Comparison of ENCODE assay signal across 8 cellular contexts in the genomic region with DNA sequence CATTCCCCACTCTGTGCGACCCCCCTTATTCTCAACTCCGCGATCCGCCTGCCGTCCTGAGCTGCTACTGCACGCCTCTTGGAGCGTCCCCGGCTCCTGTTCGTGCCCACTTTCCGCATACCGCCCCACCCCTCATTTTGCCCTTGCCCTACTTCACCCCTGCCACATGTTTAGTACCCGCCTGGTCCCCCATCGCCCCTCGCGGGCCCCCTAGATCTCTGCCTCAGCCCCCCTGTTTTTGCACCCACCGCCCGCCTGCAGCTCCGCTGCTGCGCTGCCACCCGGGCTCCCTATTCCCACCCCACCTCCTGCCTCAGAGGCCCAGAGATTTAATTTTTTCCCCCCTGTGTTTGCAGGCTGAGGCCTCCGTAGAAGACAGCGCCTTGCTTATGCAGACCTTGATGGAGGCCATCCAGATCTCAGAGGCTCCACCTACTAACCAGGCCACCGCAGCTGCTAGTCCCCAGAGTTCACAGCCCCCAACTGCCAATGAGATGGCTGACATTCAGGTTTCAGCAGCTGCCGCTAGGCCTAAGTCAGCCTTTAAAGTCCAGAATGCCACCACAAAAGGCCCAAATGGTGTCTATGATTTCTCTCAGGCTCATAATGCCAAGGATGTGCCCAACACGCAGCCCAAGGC. TPM values are rescaled to one million over a fixed set of nuclear protein-coding genes. Genes with fewer than 3 reads are reported as not detected.
DNase-seq lines count a peak whose midpoint lies in the region; ATAC-seq and TF ChIP-seq lines count a peak whose summit lies in the region.

No MANE protein-coding gene starts in this region.

- H3K27ac Mint-ChIP-seq in GM23338 (peak overlapping the region; percentile 65; the same call in 1 of the 2 replicates), type B pancreatic cell (peak overlapping the region; percentile 96)

- H3K4me1 ChIP-seq in GM23338 (ENCODE audit: insufficient read depth) (no peaks in the 10 kb centered on the region), colonic mucosa (no peaks in the 10 kb centered on the region)

- H3K9ac ChIP-seq in colonic mucosa (ENCODE audit: low read depth in 2 of 2, low read length in 2 of 2), result peak overlapping the region; percentile 18 to 31

- H3K9me2 ChIP-seq in GM23338 (ENCODE audit: insufficient read depth), result no peaks in the 10 kb centered on the region

- peak overlapping the region; percentile 82 for H3K4me2 ChIP-seq in GM23338

- no peaks in the 10 kb centered on the region for H3K79me2 ChIP-seq in GM23338 (replicated peaks; ENCODE audit: insufficient read depth)

- H3K27me3 ChIP-seq in GM23338 (ENCODE audit: insufficient read depth) (no peaks in the 10 kb centered on the region), colonic mucosa (no peaks in the 10 kb centered on the region)

- peak; percentile 21 for DNase-seq in NCI-H1694 (lab: John Stamatoyannopoulos, UW)
- DNase-seq in NCI-H1694 treated with DMSO at 0.1 percent for 48 hours (lab: John Stamatoyannopoulos, UW), result no peak
- peak; percentile 26 for DNase-seq in GM23338 (ENCODE audit: low spot score)
- peak; percentile 8 for DNase-seq in NCI-H2196 treated with DMSO at 0.1 percent for 48 hours (lab: John Stamatoyannopoulos, UW; ENCODE audit: unreplicated experiment)
- peak; percentile 25 for DNase-seq in colonic mucosa
- DNase-seq in medulla oblongata (ENCODE audit: extremely low spot score), result peak; percentile 12
- no peak for DNase-seq in type B pancreatic cell (ENCODE audit: extremely low spot score, unreplicated experiment)
- no peak for DNase-seq in DMS153 (lab: John Stamatoyannopoulos, UW)

- H3K36me3 ChIP-seq in GM23338 (ENCODE audit: insufficient read depth), result no peaks in the 10 kb centered on the region
- H3K36me3 ChIP-seq in colonic mucosa, result no peaks in the 10 kb centered on the region

- TF ChIP-seq CTCF in GM23338 (conservative IDR thresholded peaks at IDR 0.05; ENCODE audit: low read depth in 2 of 2) (no peak), colonic mucosa (IDR thresholded peaks at IDR 0.05) (no peak), type B pancreatic cell (conservative IDR thresholded peaks at IDR 0.05) (peak; percentile 43)

- H3F3A ChIP-seq in GM23338 (replicated peaks; ENCODE audit: low read depth), result no peaks in the 10 kb centered on the region

- H3K4me3 Mint-ChIP-seq in GM23338, result peak overlapping the region; percentile 93
- peak overlapping the region; percentile 95 for H3K4me3 Mint-ChIP-seq in type B pancreatic cell

- H3K27me3 Mint-ChIP-seq in GM23338 (ENCODE audit: insufficient read depth, low read depth, poor library complexity) (peaks cover 9% of the 10 kb centered on the region), type B pancreatic cell (peaks cover 3% of the 10 kb centered on the region)

- ATAC-seq in GM23338, result peak; percentile 16

- H3K36me3 Mint-ChIP-seq in GM23338 (ENCODE audit: low read depth) (peaks cover 40% of the 10 kb centered on the region), type B pancreatic cell (peaks cover 22% of the 10 kb centered on the region)

- H3K27ac ChIP-seq in GM23338 (ENCODE audit: low read depth) (no peak overlapping the region), colonic mucosa (no peak overlapping the region)

- H3K4me3 ChIP-seq in GM23338, result peak overlapping the region; percentile 68
- H3K4me3 ChIP-seq in colonic mucosa, result peak overlapping the region; percentile 40

- peaks cover 9% of the 10 kb centered on the region for H3K4me1 Mint-ChIP-seq in GM23338
- H3K4me1 Mint-ChIP-seq in type B pancreatic cell (ENCODE audit: unreplicated experiment), result peaks cover 9% of the 10 kb centered on the region

- no peaks in the 10 kb centered on the region for H4K20me1 ChIP-seq in GM23338 (replicated peaks; ENCODE audit: insufficient read depth)

- intact Hi-C loops in colonic mucosa (cut with DNase I), result no loop called here

- no peaks in the 10 kb centered on the region; the same call in 2 of the 3 replicates for H3K9me3 Mint-ChIP-seq in GM23338
- no peaks in the 10 kb centered on the region for H3K9me3 Mint-ChIP-seq in type B pancreatic cell

- no peaks in the 10 kb centered on the region for H3K9me3 ChIP-seq in colonic mucosa

- H2AFZ ChIP-seq in GM23338, result no peak overlapping the region

TF ChIP-seq in GM23338, 12 proteins besides CTCF, POLR2A, EP300 and RAD21 (continues in another document):
- no peak for TF ChIP-seq CREB1 (CRISPR knock-in tag; IDR thresholded peaks at IDR 0.05; ENCODE audit: low read depth)
- TF ChIP-seq NANOG (IDR thresholded peaks at IDR 0.05; ENCODE audit: borderline replicate concordance), result no peak
- TF ChIP-seq, protein P1, sequence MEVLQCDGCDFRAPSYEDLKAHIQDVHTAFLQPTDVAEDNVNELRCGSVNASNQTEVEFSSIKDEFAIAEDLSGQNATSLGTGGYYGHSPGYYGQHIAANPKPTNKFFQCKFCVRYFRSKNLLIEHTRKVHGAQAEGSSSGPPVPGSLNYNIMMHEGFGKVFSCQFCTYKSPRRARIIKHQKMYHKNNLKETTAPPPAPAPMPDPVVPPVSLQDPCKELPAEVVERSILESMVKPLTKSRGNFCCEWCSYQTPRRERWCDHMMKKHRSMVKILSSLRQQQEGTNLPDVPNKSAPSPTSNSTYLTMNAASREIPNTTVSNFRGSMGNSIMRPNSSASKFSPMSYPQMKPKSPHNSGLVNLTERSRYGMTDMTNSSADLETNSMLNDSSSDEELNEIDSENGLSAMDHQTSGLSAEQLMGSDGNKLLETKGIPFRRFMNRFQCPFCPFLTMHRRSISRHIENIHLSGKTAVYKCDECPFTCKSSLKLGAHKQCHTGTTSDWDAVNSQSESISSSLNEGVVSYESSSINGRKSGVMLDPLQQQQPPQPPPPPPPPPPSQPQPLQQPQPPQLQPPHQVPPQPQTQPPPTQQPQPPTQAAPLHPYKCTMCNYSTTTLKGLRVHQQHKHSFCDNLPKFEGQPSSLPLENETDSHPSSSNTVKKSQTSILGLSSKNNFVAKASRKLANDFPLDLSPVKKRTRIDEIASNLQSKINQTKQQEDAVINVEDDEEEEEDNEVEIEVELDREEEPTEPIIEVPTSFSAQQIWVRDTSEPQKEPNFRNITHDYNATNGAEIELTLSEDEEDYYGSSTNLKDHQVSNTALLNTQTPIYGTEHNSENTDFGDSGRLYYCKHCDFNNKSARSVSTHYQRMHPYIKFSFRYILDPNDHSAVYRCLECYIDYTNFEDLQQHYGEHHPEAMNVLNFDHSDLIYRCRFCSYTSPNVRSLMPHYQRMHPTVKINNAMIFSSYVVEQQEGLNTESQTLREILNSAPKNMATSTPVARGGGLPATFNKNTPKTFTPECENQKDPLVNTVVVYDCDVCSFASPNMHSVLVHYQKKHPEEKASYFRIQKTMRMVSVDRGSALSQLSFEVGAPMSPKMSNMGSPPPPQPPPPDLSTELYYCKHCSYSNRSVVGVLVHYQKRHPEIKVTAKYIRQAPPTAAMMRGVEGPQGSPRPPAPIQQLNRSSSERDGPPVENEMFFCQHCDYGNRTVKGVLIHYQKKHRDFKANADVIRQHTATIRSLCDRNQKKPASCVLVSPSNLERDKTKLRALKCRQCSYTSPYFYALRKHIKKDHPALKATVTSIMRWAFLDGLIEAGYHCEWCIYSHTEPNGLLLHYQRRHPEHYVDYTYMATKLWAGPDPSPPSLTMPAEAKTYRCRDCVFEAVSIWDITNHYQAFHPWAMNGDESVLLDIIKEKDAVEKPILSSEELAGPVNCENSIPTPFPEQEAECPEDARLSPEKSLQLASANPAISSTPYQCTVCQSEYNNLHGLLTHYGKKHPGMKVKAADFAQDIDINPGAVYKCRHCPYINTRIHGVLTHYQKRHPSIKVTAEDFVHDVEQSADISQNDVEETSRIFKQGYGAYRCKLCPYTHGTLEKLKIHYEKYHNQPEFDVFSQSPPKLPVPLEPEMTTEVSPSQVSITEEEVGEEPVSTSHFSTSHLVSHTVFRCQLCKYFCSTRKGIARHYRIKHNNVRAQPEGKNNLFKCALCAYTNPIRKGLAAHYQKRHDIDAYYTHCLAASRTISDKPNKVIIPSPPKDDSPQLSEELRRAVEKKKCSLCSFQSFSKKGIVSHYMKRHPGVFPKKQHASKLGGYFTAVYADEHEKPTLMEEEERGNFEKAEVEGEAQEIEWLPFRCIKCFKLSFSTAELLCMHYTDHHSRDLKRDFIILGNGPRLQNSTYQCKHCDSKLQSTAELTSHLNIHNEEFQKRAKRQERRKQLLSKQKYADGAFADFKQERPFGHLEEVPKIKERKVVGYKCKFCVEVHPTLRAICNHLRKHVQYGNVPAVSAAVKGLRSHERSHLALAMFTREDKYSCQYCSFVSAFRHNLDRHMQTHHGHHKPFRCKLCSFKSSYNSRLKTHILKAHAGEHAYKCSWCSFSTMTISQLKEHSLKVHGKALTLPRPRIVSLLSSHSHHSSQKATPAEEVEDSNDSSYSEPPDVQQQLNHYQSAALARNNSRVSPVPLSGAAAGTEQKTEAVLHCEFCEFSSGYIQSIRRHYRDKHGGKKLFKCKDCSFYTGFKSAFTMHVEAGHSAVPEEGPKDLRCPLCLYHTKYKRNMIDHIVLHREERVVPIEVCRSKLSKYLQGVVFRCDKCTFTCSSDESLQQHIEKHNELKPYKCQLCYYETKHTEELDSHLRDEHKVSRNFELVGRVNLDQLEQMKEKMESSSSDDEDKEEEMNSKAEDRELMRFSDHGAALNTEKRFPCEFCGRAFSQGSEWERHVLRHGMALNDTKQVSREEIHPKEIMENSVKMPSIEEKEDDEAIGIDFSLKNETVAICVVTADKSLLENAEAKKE (CRISPR knock-in tag; IDR thresholded peaks at IDR 0.05), result no peak
- TF ChIP-seq, protein P2, sequence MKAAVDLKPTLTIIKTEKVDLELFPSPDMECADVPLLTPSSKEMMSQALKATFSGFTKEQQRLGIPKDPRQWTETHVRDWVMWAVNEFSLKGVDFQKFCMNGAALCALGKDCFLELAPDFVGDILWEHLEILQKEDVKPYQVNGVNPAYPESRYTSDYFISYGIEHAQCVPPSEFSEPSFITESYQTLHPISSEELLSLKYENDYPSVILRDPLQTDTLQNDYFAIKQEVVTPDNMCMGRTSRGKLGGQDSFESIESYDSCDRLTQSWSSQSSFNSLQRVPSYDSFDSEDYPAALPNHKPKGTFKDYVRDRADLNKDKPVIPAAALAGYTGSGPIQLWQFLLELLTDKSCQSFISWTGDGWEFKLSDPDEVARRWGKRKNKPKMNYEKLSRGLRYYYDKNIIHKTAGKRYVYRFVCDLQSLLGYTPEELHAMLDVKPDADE (IDR thresholded peaks at IDR 0.05), result no peak
- no peak for TF ChIP-seq EZH2 (IDR thresholded peaks at IDR 0.05; ENCODE audit: low read depth, unreplicated experiment)
- TF ChIP-seq STAT1 (IDR thresholded peaks at IDR 0.05; ENCODE audit: unreplicated experiment), result no peak
- no peak for TF ChIP-seq JUNB (IDR thresholded peaks at IDR 0.05; ENCODE audit: unreplicated experiment)
- TF ChIP-seq POLR2AphosphoS5 (IDR thresholded peaks at IDR 0.05; ENCODE audit: low read depth), result no peak

RNA-seq across cellular contexts. Expression of gene MAGED1, which starts 1.4 kb away (rescaled TPM):
- total RNA-seq in GM23338 (2014; rRNA removed; shearing (Covaris generic)), result 88.5 and 89.8 TPM in 2 replicates
- polyA plus RNA-seq in GM23338 (2016; fragmentation: Nextera tagmentation; extraction: Ambion mirVana), result 58.5 and 60.8 TPM in 2 replicates
- total RNA-seq in colonic mucosa (10 to 100 TPM; 68.2 to 96.8 TPM), type B pancreatic cell (ENCODE audit: low replicate concordance) (246 and 278 TPM in 2 replicates)

Comparison
In these comparisons a context has a peak if more than half of its experiments do, and no peak if none do; other contexts are left out.
1. DNase-seq: peak in NCI-H1694 (single experiment), GM23338 (single experiment), NCI-H2196 treated with DMSO at 0.1 percent for 48 hours (single experiment), colonic mucosa (single experiment) and medulla oblongata (single experiment); none in NCI-H1694 treated with DMSO at 0.1 percent for 48 hours (single experiment), type B pancreatic cell (single experiment) and DMS153 (single experiment).